In genomic region chr1:61851849-61852692, GRCh38 we compare ENCODE assay signal across 8 cellular contexts.
DNase-seq lines count a peak whose midpoint lies in the region; FAIRE-seq and TF ChIP-seq lines count a peak whose summit lies in the region.

No MANE protein-coding gene starts in this region.

- no peak for TF ChIP-seq EP300 in H1 (IDR thresholded peaks at IDR 0.05; ENCODE audit: borderline replicate concordance in 1 of 2, low read depth in 2 of 2, low read length in 2 of 2)

- H3K23me2 ChIP-seq in H1 (ENCODE audit: low read depth, low read length): no peaks in the 10 kb centered on the region

- H3K4me1 ChIP-seq in H1 (replicated peaks in 1 of 4; ENCODE audit: control insufficient read depth in 3 of 4, insufficient read depth in 4 of 4, low read length in 3 of 4) (peaks cover 0 to 2% (median 0%) of the 10 kb centered on the region in 4 experiments; a peak in 3 of 7 replicates), mesendoderm (ENCODE audit: control insufficient read depth, low read depth, low read length) (peaks cover 3% of the 10 kb centered on the region)

- no peak overlapping the region for H2AFZ ChIP-seq in H1 (ENCODE audit: low read length)

- H3K27ac ChIP-seq in H1 (ENCODE audit: low read depth, low read length): no peak overlapping the region
- no peak overlapping the region for H3K27ac ChIP-seq in mesendoderm (ENCODE audit: low read depth, low read length)

- H2BK20ac ChIP-seq in H1 (ENCODE audit: low read length): no peak overlapping the region

- H3K36me3 ChIP-seq in H1 (ENCODE audit: control insufficient read depth in 2 of 4, insufficient read depth in 4 of 4, low read length in 3 of 4): peaks cover 0 to 9% (median 3%) of the 10 kb centered on the region in 4 experiments; a peak in 4 of 8 replicates
- no peaks in the 10 kb centered on the region for H3K36me3 ChIP-seq in mesendoderm (ENCODE audit: control insufficient read depth, insufficient read depth, low read length)

- H3K56ac ChIP-seq in H1 (replicated peaks; ENCODE audit: insufficient read length, low read depth, low read length) (no peak overlapping the region), mesendoderm (ENCODE audit: low read length) (no peak overlapping the region)

- TF ChIP-seq RAD21 in H1 (IDR thresholded peaks at IDR 0.05 in 1 of 2, conservative IDR thresholded peaks at IDR 0.05 in 1 of 2; ENCODE audit: low read depth in 2 of 2, low read length in 2 of 2): peak; percentile 72 to 77

- H3K14ac ChIP-seq in H1 (ENCODE audit: insufficient read length): no peak overlapping the region

- H2BK5ac ChIP-seq in H1 (ENCODE audit: low read depth, low read length) (no peak overlapping the region), mesendoderm (ENCODE audit: low read length) (no peak overlapping the region)

- H3K27me3 ChIP-seq in H1 (replicated peaks in 1 of 4; ENCODE audit: control insufficient read depth in 3 of 4, extremely low read depth in 1 of 4, insufficient read depth in 3 of 4, low read length in 3 of 4): peaks cover 0 to 2% (median 0%) of the 10 kb centered on the region in 4 experiments; a peak in 1 of 7 replicates
- no peaks in the 10 kb centered on the region for H3K27me3 ChIP-seq in mesendoderm (ENCODE audit: insufficient read depth, low read length, poor library complexity)

- H2BK12ac ChIP-seq in H1 (ENCODE audit: low read depth, low read length): no peak overlapping the region

- no peak overlapping the region for H4K8ac ChIP-seq in H1 (ENCODE audit: extremely low read depth, insufficient read depth, low read length)
- H4K8ac ChIP-seq in mesendoderm (ENCODE audit: low read depth, low read length): no peak overlapping the region

- TF ChIP-seq CTCF in GM12874 (IDR thresholded peaks at IDR 0.05; ENCODE audit: insufficient read depth, low read depth, low read length) (peak; percentile 41; the same call in 1 of the 2 replicates), LNCaP clone FGC (IDR thresholded peaks at IDR 0.05; ENCODE audit: control insufficient read depth, extremely low read depth, insufficient read depth) (peak; percentile 62), H1 (IDR thresholded peaks at IDR 0.05; ENCODE audit: control extremely low read depth in 1 of 3, insufficient read depth in 1 of 3, low read depth in 1 of 3, low read length in 3 of 3) (peak in 2 of 3 experiments; percentile 41 to 60; a peak in 2 of 4 replicates)

- no peak overlapping the region for H4K91ac ChIP-seq in H1 (replicated peaks; ENCODE audit: insufficient read length, low read length)

- H3K18ac ChIP-seq in H1 (ENCODE audit: extremely low read depth, low read length): no peak overlapping the region
- H3K18ac ChIP-seq in mesendoderm (ENCODE audit: low read length): no peak overlapping the region

- FAIRE-seq in H1 (lab: Jason Lieb, UNC): no peak

- H3K23ac ChIP-seq in H1 (ENCODE audit: insufficient read length): no peak overlapping the region
- H3K23ac ChIP-seq in mesendoderm (ENCODE audit: low read length): no peak overlapping the region

- no peaks in the 10 kb centered on the region for H3K9me3 ChIP-seq in H1 (ENCODE audit: insufficient read depth in 2 of 2, low read depth in 1 of 2, low read length in 1 of 2)

- peaks cover 0 to 3% of the 10 kb centered on the region in 2 experiments for H4K20me1 ChIP-seq in H1 (replicated peaks in 1 of 2; ENCODE audit: control insufficient read depth in 1 of 2, insufficient read depth in 2 of 2, low read length in 2 of 2)

- H3K4me3 ChIP-seq in LNCaP clone FGC (ENCODE audit: low read depth, low read length) (no peak overlapping the region), H1 (ENCODE audit: extremely low read depth in 1 of 4, insufficient read depth in 2 of 4, low read depth in 3 of 4, low read length in 4 of 4) (no peak overlapping the region), mesendoderm (ENCODE audit: low read length) (no peak overlapping the region)

- TF ChIP-seq POLR2A in H1 (IDR thresholded peaks at IDR 0.05; ENCODE audit: control extremely low read depth in 1 of 2, low read depth in 2 of 2, low read length in 2 of 2): no peak

- H2BK15ac ChIP-seq in H1 (ENCODE audit: low read length) (no peak overlapping the region), mesendoderm (replicated peaks; ENCODE audit: low read depth) (no peak overlapping the region)

- POLR2A ChIA-PET in H1 (lab: Charles Lee; ENCODE audit: partially characterized antibody): no interaction called here

- H3K9ac ChIP-seq in H1 (replicated peaks in 1 of 4; ENCODE audit: extremely low read depth in 1 of 4, low read depth in 3 of 4, low read length in 3 of 4): no peak overlapping the region
- H3K9ac ChIP-seq in mesendoderm (ENCODE audit: low read length): no peak overlapping the region

- no peak overlapping the region for H3K4ac ChIP-seq in H1 (replicated peaks; ENCODE audit: insufficient read length, low read depth, low read length)
- H3K4ac ChIP-seq in mesendoderm (ENCODE audit: low read depth, low read length): no peak overlapping the region

- H3K4me2 ChIP-seq in H1 (ENCODE audit: insufficient read depth in 1 of 2, low read depth in 2 of 2, low read length in 2 of 2): no peak overlapping the region
- H3K4me2 ChIP-seq in mesendoderm (ENCODE audit: low read length): no peak overlapping the region

- DNase-seq in AG08396 (ENCODE audit: low spot score) (peak; percentile 36), LNCaP clone FGC (ENCODE audit: low read depth) (peak; percentile 45), RKO (ENCODE audit: low spot score) (peak; percentile 71), H1 (ENCODE audit: low read depth in 1 of 2, low spot score in 2 of 2) (no peak), mesendoderm (peak; percentile 63), activated gamma-delta T cell (lab: John Stamatoyannopoulos, UW) (no peak)
- no peak for DNase-seq in stimulated activated naive CD4-positive, alpha-beta T cell treated with Interleukin-2 at 50 U/mL for 16 hours (lab: John Stamatoyannopoulos, UW)

- CTCF ChIA-PET in H1 (lab: Charles Lee; ENCODE audit: partially characterized antibody): interaction anchor here (0.6 to 2.4 kb wide), 23 partner anchors 8 to 1886 kb away, joined by 3 to 9 read pairs (median 4); no protein-coding TSS in a partner anchor

- no peaks in the 10 kb centered on the region for H3K79me1 ChIP-seq in H1 (ENCODE audit: low read depth, low read length)
- no peaks in the 10 kb centered on the region for H3K79me1 ChIP-seq in mesendoderm (ENCODE audit: low read length)

- H2BK120ac ChIP-seq in H1 (replicated peaks; ENCODE audit: low read depth, low read length) (no peak overlapping the region), mesendoderm (ENCODE audit: low read depth, low read length) (no peak overlapping the region)

- no peak overlapping the region for H4K5ac ChIP-seq in H1 (ENCODE audit: insufficient read length, low read depth, low read length)
- no peak overlapping the region for H4K5ac ChIP-seq in mesendoderm (ENCODE audit: low read length)

- whole genome bisulfite sequencing in H1 (ENCODE audit: extremely low coverage in 1 of 2, insufficient coverage in 1 of 2, insufficient read length in 1 of 2, insufficient replicate concordance in 2 of 2, low coverage in 1 of 2, low lambda C conversion rate in 2 of 2, missing lambda C conversion rate in 1 of 2), 2 experiments: 81% methylated on average over 6 of the region's 6 CpGs; no CpG with 5 or more reads in 1 of the 2 experiments
- no CpG with 5 or more reads among the region's 6 CpGs for WGBS in mesendoderm (ENCODE audit: extremely low coverage, insufficient coverage, low lambda C conversion rate)

- no peaks in the 10 kb centered on the region for H3K79me2 ChIP-seq in H1 (ENCODE audit: control insufficient read depth in 1 of 2, insufficient read depth in 2 of 2, low read length in 2 of 2)
- H3K79me2 ChIP-seq in mesendoderm (ENCODE audit: control insufficient read depth, insufficient read depth, low read length): no peaks in the 10 kb centered on the region

- H2AK5ac ChIP-seq in H1 (ENCODE audit: low read depth, low read length) (no peak overlapping the region), mesendoderm (ENCODE audit: low read length) (no peak overlapping the region)

TF ChIP-seq in H1, 55 proteins besides CTCF, POLR2A, EP300 and RAD21:
- TF ChIP-seq ASH2L (IDR thresholded peaks at IDR 0.05; ENCODE audit: low read length): no peak
- no peak for TF ChIP-seq RFX5 (IDR thresholded peaks at IDR 0.05; ENCODE audit: borderline replicate concordance, low read depth, low read length)
- TF ChIP-seq EGR1 (IDR thresholded peaks at IDR 0.05; ENCODE audit: borderline replicate concordance, low read depth, low read length): no peak
- TF ChIP-seq PHF8 (conservative IDR thresholded peaks at IDR 0.05; ENCODE audit: low read depth, low read length): no peak
- no peak for TF ChIP-seq MAX (IDR thresholded peaks at IDR 0.05)

Comparison
In these comparisons a context has a peak if more than half of its experiments do, and no peak if none do; other contexts are left out.
1. DNase-seq: peak in AG08396 (single experiment), LNCaP clone FGC (single experiment), RKO (single experiment) and mesendoderm (single experiment); none in H1 (0 of 2), activated gamma-delta T cell (single experiment) and stimulated activated naive CD4-positive, alpha-beta T cell treated with Interleukin-2 at 50 U/mL for 16 hours (single experiment).
2. Peak in every context shown above with its lines, with median percentiles within 50 percentile points of each other: CTCF ChIP-seq.